8 cellular contexts compared by ENCODE assay signal in the genomic region with DNA sequence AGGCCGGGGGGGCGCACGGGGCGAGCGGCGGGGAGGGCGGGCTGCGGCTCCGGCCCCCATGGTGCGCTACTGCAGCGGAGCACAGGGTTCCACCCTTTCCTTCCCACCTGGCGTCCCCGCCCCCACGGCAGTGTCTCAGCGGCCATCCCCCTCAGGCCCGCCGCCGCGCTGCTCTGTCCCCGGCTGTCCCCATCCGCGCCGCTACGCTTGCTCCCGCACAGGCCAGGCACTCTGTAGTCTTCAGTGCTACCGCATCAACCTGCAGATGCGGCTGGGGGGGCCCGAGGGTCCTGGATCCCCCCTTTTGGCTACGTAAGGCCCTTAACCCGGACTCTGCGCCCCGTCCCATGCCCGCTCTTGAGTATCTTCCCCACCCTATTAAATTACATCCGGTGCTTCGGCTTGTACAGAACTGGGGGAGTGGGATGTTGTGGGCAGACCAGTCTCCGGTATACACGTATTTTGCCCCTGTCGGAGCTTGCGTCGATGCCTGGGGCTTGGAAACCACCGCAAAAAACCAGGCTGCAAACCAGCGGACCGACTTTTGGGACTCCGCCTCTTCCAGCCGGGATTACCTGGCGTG. TPM values are rescaled to one million over a fixed set of nuclear protein-coding genes. Genes with fewer than 3 reads are reported as not detected.
DNase-seq lines count a peak whose midpoint lies in the region; ATAC-seq and TF ChIP-seq lines count a peak whose summit lies in the region.

No MANE protein-coding gene starts in this region.

- no peak overlapping the region for H4K8ac ChIP-seq in neuronal stem cell (ENCODE audit: low read depth, low read length)

- peak overlapping the region; percentile 45 for H3K4ac ChIP-seq in neuronal stem cell (ENCODE audit: low read length)

- TF ChIP-seq POLR2A in esophagus squamous epithelium (IDR thresholded peaks at IDR 0.05): peak in 3 of 4 donors; percentile 44 to 93 (median 85)
- TF ChIP-seq POLR2A in testis (IDR thresholded peaks at IDR 0.05): peak; percentile 85

- peak; percentile 40 for ATAC-seq in HG03066 (IDR thresholded peaks at IDR 0.05; ENCODE audit: low read depth, unreplicated experiment)

- H2AK5ac ChIP-seq in neuronal stem cell (ENCODE audit: low read depth, low read length): peak overlapping the region; percentile 64

- no peak overlapping the region for H2BK120ac ChIP-seq in neuronal stem cell (ENCODE audit: low read depth, low read length)

- H3K9me3 ChIP-seq in esophagus squamous epithelium (no peaks in the 10 kb centered on the region), neuronal stem cell (replicated peaks in 1 of 2; ENCODE audit: control insufficient read depth in 2 of 2, insufficient read depth in 1 of 2, low read depth in 1 of 2, low read length in 2 of 2) (no peaks in the 10 kb centered on the region), testis (no peaks in the 10 kb centered on the region)

- H3K27me3 ChIP-seq in esophagus squamous epithelium (no peaks in the 10 kb centered on the region), neuronal stem cell (ENCODE audit: control insufficient read depth in 3 of 3, insufficient read depth in 3 of 3, low read depth in 1 of 3, low read length in 3 of 3) (no peaks in the 10 kb centered on the region), testis (no peaks in the 10 kb centered on the region)

- no peak overlapping the region for H3K14ac ChIP-seq in neuronal stem cell (ENCODE audit: low read length)

- H3K23ac ChIP-seq in neuronal stem cell (ENCODE audit: low read depth, low read length, poor library complexity): peak overlapping the region; percentile 92

- no peak for TF ChIP-seq CTCF in esophagus squamous epithelium (IDR thresholded peaks at IDR 0.05)
- TF ChIP-seq CTCF in testis (IDR thresholded peaks at IDR 0.05): no peak

- H3K79me1 ChIP-seq in neuronal stem cell (ENCODE audit: low read depth, low read length): peaks cover 8% of the 10 kb centered on the region

- 0% methylated on average over 10 to 15 of the region's 46 CpGs for WGBS in esophagus squamous epithelium, 2 donors
- WGBS in neuronal stem cell (ENCODE audit: extremely low coverage in 2 of 2, insufficient read length in 2 of 2, insufficient replicate concordance in 1 of 2), 2 donors: no CpG with 5 or more reads among the region's 46 CpGs
- WGBS in testis, 2 donors: 0 to 1% methylated on average over 27 to 41 of the region's 46 CpGs

- peak overlapping the region; percentile 11 for H2BK12ac ChIP-seq in neuronal stem cell (ENCODE audit: low read length)

- DNase-seq in NCI-H524 (lab: John Stamatoyannopoulos, UW): peak; percentile 38 to 55
- no peak for DNase-seq in NCI-H524 treated with DMSO at 0.1 percent for 48 hours (lab: John Stamatoyannopoulos, UW)
- DNase-seq in NCI-H82 treated with DMSO at 0.1 percent for 48 hours (lab: John Stamatoyannopoulos, UW; ENCODE audit: unreplicated experiment): peak; percentile 40
- peak; percentile 87 for DNase-seq in activated T-cell treated with anti-CD3 and anti-CD28 coated beads, Interleukin-2, amount 50 U/mL, for 1 hour
- peak; percentile 64 for DNase-seq in esophagus squamous epithelium (lab: John Stamatoyannopoulos, UW)
- DNase-seq in neuronal stem cell (ENCODE audit: low spot score): peak; percentile 67
- DNase-seq in testis: peak; percentile 76

- H3K4me1 ChIP-seq in esophagus squamous epithelium: peaks cover 32 to 51% (median 32%) of the 10 kb centered on the region in 3 donors
- H3K4me1 ChIP-seq in neuronal stem cell (ENCODE audit: control insufficient read depth in 2 of 2, insufficient read depth in 1 of 2, low read depth in 1 of 2, low read length in 2 of 2): peaks cover 7 to 18% of the 10 kb centered on the region in 2 donors
- peaks cover 24% of the 10 kb centered on the region for H3K4me1 ChIP-seq in testis

- peak overlapping the region; percentile 96 for H3K18ac ChIP-seq in neuronal stem cell (ENCODE audit: low read length)

- peak overlapping the region; percentile 52 to 84 (median 72) for H3K4me3 ChIP-seq in esophagus squamous epithelium
- H3K4me3 ChIP-seq in neuronal stem cell (ENCODE audit: low read length in 2 of 2): peak overlapping the region; percentile 67 to 85
- peak overlapping the region; percentile 68 to 75 for H3K4me3 ChIP-seq in testis

- H3K9ac ChIP-seq in neuronal stem cell (ENCODE audit: low read depth, low read length, poor library complexity): peak overlapping the region; percentile 89

- peak overlapping the region; percentile 95 for H2BK5ac ChIP-seq in neuronal stem cell (ENCODE audit: low read length)

- intact Hi-C loops in esophagus squamous epithelium (cut with DNase I) (no loop called here), testis (cut with DNase I; ENCODE audit: low total_unique reads) (no loop called here)

- peak overlapping the region; percentile 77 for H3K4me2 ChIP-seq in neuronal stem cell (ENCODE audit: insufficient read depth, low read length, poor library complexity, severe bottlenecking)

- peak overlapping the region; percentile 90 for H2AFZ ChIP-seq in neuronal stem cell (ENCODE audit: low read length)

- H3K27ac ChIP-seq in esophagus squamous epithelium (peak overlapping the region; percentile 94 to 99 (median 98)), neuronal stem cell (replicated peaks; ENCODE audit: low read length) (peak overlapping the region; percentile 96), testis (peak overlapping the region; percentile 93 to 99)

- H3K36me3 ChIP-seq in esophagus squamous epithelium (peaks cover 0 to 22% (median 5%) of the 10 kb centered on the region in 3 donors), neuronal stem cell (replicated peaks in 1 of 2; ENCODE audit: control insufficient read depth in 2 of 2, insufficient read depth in 2 of 2, low read length in 2 of 2) (peaks cover 18 to 36% of the 10 kb centered on the region in 2 donors), testis (ENCODE audit: low read depth, missing control alignments) (no peaks in the 10 kb centered on the region)

- no peak overlapping the region for H4K91ac ChIP-seq in neuronal stem cell (ENCODE audit: low read depth, low read length, poor library complexity)

- no peak overlapping the region for H2BK15ac ChIP-seq in neuronal stem cell (ENCODE audit: low read length)

RNA-seq across cellular contexts. Expression of gene WBP1, which starts 0.6 kb away (rescaled TPM):
- total RNA-seq in esophagus squamous epithelium: 10 to 100 TPM; 14.2 to 34.1 (median 25.3) TPM
- 148 TPM for polyA plus RNA-seq in neuronal stem cell (2013, experiment 1 of 2)
- polyA plus RNA-seq in neuronal stem cell (2013, experiment 2 of 2): 146 TPM
- 10 to 100 TPM; 73.8 to 84.3 TPM for total RNA-seq in testis
- 80.8 TPM for polyA plus RNA-seq in testis (ENCODE audit: insufficient read depth, low read depth, low replicate concordance)

RNA-seq across cellular contexts. Expression of gene INO80B, which starts 2.8 kb away (rescaled TPM):
- total RNA-seq in esophagus squamous epithelium (10 to 100 TPM in 3 of 4 donors, 1 to 10 TPM in 1; 5.4 to 41.9 (median 20.3) TPM), testis (10 to 100 TPM; 23.1 to 27.9 TPM)
- 17.7 TPM for polyA plus RNA-seq in neuronal stem cell (2013, experiment 1 of 2)
- 17.8 TPM for polyA plus RNA-seq in neuronal stem cell (2013, experiment 2 of 2)
- polyA plus RNA-seq in testis (ENCODE audit: insufficient read depth, low read depth, low replicate concordance): 59.3 TPM

RNA-seq across cellular contexts. Expression of gene MOGS, which starts 7.5 kb away (rescaled TPM):
- total RNA-seq in esophagus squamous epithelium (10 to 100 TPM; 29.3 to 37.4 (median 33.9) TPM), testis (10 to 100 TPM; 44.8 to 45.7 TPM)
- polyA plus RNA-seq in neuronal stem cell (2013, experiment 1 of 2): 39.6 TPM
- 38.5 TPM for polyA plus RNA-seq in neuronal stem cell (2013, experiment 2 of 2)
- 41.3 TPM for polyA plus RNA-seq in testis (ENCODE audit: insufficient read depth, low read depth, low replicate concordance)

RNA-seq across cellular contexts. Expression of gene MRPL53, which starts 14.8 kb away (rescaled TPM):
- total RNA-seq in esophagus squamous epithelium (10 to 100 TPM; 10.7 to 25.2 (median 22.1) TPM), testis (10 to 100 TPM; 23.6 to 46.0 TPM)
- 80.8 TPM for polyA plus RNA-seq in neuronal stem cell (2013, experiment 1 of 2)
- 80.5 TPM for polyA plus RNA-seq in neuronal stem cell (2013, experiment 2 of 2)
- 64.8 TPM for polyA plus RNA-seq in testis (ENCODE audit: insufficient read depth, low read depth, low replicate concordance)

RNA-seq across cellular contexts. Expression of gene RTKN, which starts 15.9 kb away (rescaled TPM):
- total RNA-seq in esophagus squamous epithelium (10 to 100 TPM; 20.2 to 37.8 (median 27.9) TPM), testis (10 to 100 TPM; 11.1 to 12.8 TPM)
- 20.6 TPM for polyA plus RNA-seq in neuronal stem cell (2013, experiment 1 of 2)
- polyA plus RNA-seq in neuronal stem cell (2013, experiment 2 of 2): 20.1 TPM
- 8.8 TPM for polyA plus RNA-seq in testis (ENCODE audit: insufficient read depth, low read depth, low replicate concordance)
